In genomic region chr14:99671230-99672224, GRCh38 we compare ENCODE assay signal across 1 cellular context.
TF ChIP-seq lines count a peak whose summit lies in the region.

No MANE protein-coding gene starts in this region.

TF ChIP-seq in H1, 55 proteins besides CTCF, POLR2A, EP300 and RAD21:
- 0 out of 2 replicates have a peak, but pooled peaks have one; percentile 42 for TF ChIP-seq RFX5 (IDR thresholded peaks at IDR 0.05; ENCODE audit: borderline replicate concordance, low read depth, low read length)
- TF ChIP-seq JUN (IDR thresholded peaks at IDR 0.05; ENCODE audit: low read depth, low read length), result peak; percentile 23; the same call in 1 of the 2 replicates
- TF ChIP-seq SAP30 (IDR thresholded peaks at IDR 0.05; ENCODE audit: insufficient read depth, insufficient replicate concordance, low read length), result no peak
- TF ChIP-seq MAX (IDR thresholded peaks at IDR 0.05), result peak; percentile 34; the same call in 1 of the 2 replicates
- 0 out of 2 replicates have a peak, but pooled peaks have one; percentile 15 for TF ChIP-seq SP1 (IDR thresholded peaks at IDR 0.05; ENCODE audit: low read depth, low read length)
